1 cellular context compared by ENCODE assay signal in genomic region chrX:43467608-43468234, GRCh38.
TF ChIP-seq lines count a peak whose summit lies in the region.

No MANE protein-coding gene starts in this region.

TF ChIP-seq in K562, 482 proteins besides CTCF, POLR2A, EP300 and RAD21 (continued from another document):
- no peak for TF ChIP-seq HMGXB4 (CRISPR knock-in tag; IDR thresholded peaks at IDR 0.05)
- no peak for TF ChIP-seq GMEB1 (CRISPR knock-in tag; IDR thresholded peaks at IDR 0.05)
- no peak for TF ChIP-seq BHLHE40 (IDR thresholded peaks at IDR 0.05; ENCODE audit: low read length)
- TF ChIP-seq ZNF184 (CRISPR knock-in tag; IDR thresholded peaks at IDR 0.05), result no peak
- TF ChIP-seq MAX (CRISPR knock-in tag; IDR thresholded peaks at IDR 0.05), result no peak
- no peak for TF ChIP-seq KAT7 (CRISPR knock-in tag; IDR thresholded peaks at IDR 0.05; ENCODE audit: borderline replicate concordance)
- TF ChIP-seq TCF15 (CRISPR knock-in tag; IDR thresholded peaks at IDR 0.05), result no peak
- no peak for TF ChIP-seq FOXK2 (conservative IDR thresholded peaks at IDR 0.05 in 1 of 2, IDR thresholded peaks at IDR 0.05 in 1 of 2; ENCODE audit: low read depth in 2 of 2)
- TF ChIP-seq CREBBP (IDR thresholded peaks at IDR 0.05; ENCODE audit: low read depth, low read length), result no peak
- TF ChIP-seq MXI1 (IDR thresholded peaks at IDR 0.05; ENCODE audit: low read depth, low read length), result no peak
TF ChIP-seq in K562: peak in this region for 0.
